ENCODE assay signal across 9 cellular contexts in genomic region chr6:52595000-52595795, GRCh38. TPM values are rescaled to one million over a fixed set of nuclear protein-coding genes. Genes with fewer than 3 reads are reported as not detected.
DNase-seq lines count a peak whose midpoint lies in the region; ATAC-seq and TF ChIP-seq lines count a peak whose summit lies in the region.
"Had no signal": no experiment of that assay in that cellular context is flagged by ENCODE, and none has a peak within 500 bp of the region (broad histone marks: within the 10 kb centered on the region; RNA-seq: fewer than 3 reads in every experiment).

No MANE protein-coding gene starts in this region.

- H3K27ac ChIP-seq in esophagus muscularis mucosa (replicated peaks in 1 of 4), result peak overlapping the region; percentile 64 to 79 (median 75)
- H3K27ac ChIP-seq in osteoblast (ENCODE audit: low read depth, low read length), result peak overlapping the region; percentile 85
- H3K27ac ChIP-seq: SK-N-MC had no signal

- H3K9me3 ChIP-seq in esophagus muscularis mucosa (no peaks in the 10 kb centered on the region), osteoblast (ENCODE audit: low read depth, low read length) (no peaks in the 10 kb centered on the region)

- no peak for TF ChIP-seq CTCF in CD14-positive monocyte (IDR thresholded peaks at IDR 0.05)
- no peak for TF ChIP-seq CTCF in esophagus muscularis mucosa (IDR thresholded peaks at IDR 0.05)
- no peak for TF ChIP-seq CTCF in osteoblast (IDR thresholded peaks at IDR 0.05; ENCODE audit: extremely low read depth, low read depth, low read length)

- H3K27me3 ChIP-seq in esophagus muscularis mucosa (no peaks in the 10 kb centered on the region), osteoblast (ENCODE audit: insufficient read depth, low read length) (no peaks in the 10 kb centered on the region)

- H3K4me1 Mint-ChIP-seq in CD14-positive monocyte, result peaks cover 58% of the 10 kb centered on the region

- H4K20me1 ChIP-seq in osteoblast (ENCODE audit: insufficient read depth, low read length), result no peaks in the 10 kb centered on the region

- H3K79me2 ChIP-seq in osteoblast (ENCODE audit: insufficient read depth, low read length), result no peaks in the 10 kb centered on the region

- peak overlapping the region in 3 of 4 donors; percentile 8 to 13 (median 10) for H3K4me3 ChIP-seq in esophagus muscularis mucosa
- H3K4me3 ChIP-seq in osteoblast (ENCODE audit: insufficient read depth, low read length), result peak overlapping the region; percentile 40
- H3K4me3 ChIP-seq: SK-N-MC had no signal

- TF ChIP-seq POLR2A in esophagus muscularis mucosa (IDR thresholded peaks at IDR 0.05; ENCODE audit: low read depth), result no peak

- H3K4me2 ChIP-seq in osteoblast (ENCODE audit: insufficient read depth, low read length), result peak overlapping the region; percentile 79

- H3K36me3 ChIP-seq in esophagus muscularis mucosa (no peaks in the 10 kb centered on the region), osteoblast (ENCODE audit: insufficient read depth, low read length) (no peaks in the 10 kb centered on the region)

- DNase-seq in CD14-positive monocyte (ENCODE audit: low spot score) (no peak), GM19240 (ENCODE audit: insufficient read length, low spot score) (peak; percentile 35), OCI-M1 (lab: John Stamatoyannopoulos, UW) (peak; percentile 38), esophagus muscularis mucosa (ENCODE audit: extremely low spot score) (no peak), osteoblast (ENCODE audit: insufficient read length, low spot score, missing footprints) (peak; percentile 72), NCI-H345 (lab: John Stamatoyannopoulos, UW) (no peak)
- no peak for DNase-seq in activated CD8-positive, alpha-beta memory T cell treated with anti-CD3 and anti-CD28 coated beads, Interleukin-2, amount 50 U/mL, for 48 hours

- peak overlapping the region; percentile 24 to 83 for H3K4me3 Mint-ChIP-seq in CD14-positive monocyte

- H3K27ac Mint-ChIP-seq in CD14-positive monocyte, result peak overlapping the region; percentile 80 to 92 (median 85)

- TF ChIP-seq EP300 in esophagus muscularis mucosa (IDR thresholded peaks at IDR 0.05), result no peak

- peaks cover 30 to 51% (median 43%) of the 10 kb centered on the region in 4 donors for H3K4me1 ChIP-seq in esophagus muscularis mucosa
- peaks cover 61% of the 10 kb centered on the region for H3K4me1 ChIP-seq in osteoblast (ENCODE audit: insufficient read depth, low read length)

- WGBS in esophagus muscularis mucosa, result 21% methylated on average over 7 of the region's 7 CpGs

- peak; percentile 65 for ATAC-seq in HG03139 (IDR thresholded peaks at IDR 0.05; ENCODE audit: unreplicated experiment)

- peak overlapping the region; percentile 19 for H2AFZ ChIP-seq in osteoblast (ENCODE audit: low read length)

- H3K9me3 Mint-ChIP-seq in CD14-positive monocyte, result peaks cover 0 to 1% (median 0%) of the 10 kb centered on the region in 7 donors

- intact Hi-C loops in CD14-positive monocyte (cut with micrococcal nuclease) (no loop called here), esophagus muscularis mucosa (cut with DNase I) (loop anchor here (2.0 to 5.0 kb wide), 3 partner anchors 18 to 98 kb away; partner anchors contain the start of gene TRAM2)

- no peaks in the 10 kb centered on the region for H3K36me3 Mint-ChIP-seq in CD14-positive monocyte

- peaks cover 0 to 4% (median 2%) of the 10 kb centered on the region in 3 donors for H3K27me3 Mint-ChIP-seq in CD14-positive monocyte (ENCODE audit: low read depth in 3 of 3)

RNA-seq across cellular contexts. Expression of gene TRAM2, which starts 18.3 kb away (rescaled TPM):
- polyA plus RNA-seq in CD14-positive monocyte, result 1 to 10 TPM; 4.7 to 5.9 TPM
- total RNA-seq in esophagus muscularis mucosa, result 10 to 100 TPM; 13.3 to 23.8 (median 18.5) TPM
- 129 and 155 TPM in 2 replicates for total RNA-seq in osteoblast

Comparison
In these comparisons a context has a peak if more than half of its experiments do, and no peak if none do; other contexts are left out.
1. DNase-seq: peak in GM19240 (single experiment), OCI-M1 (single experiment) and osteoblast (single experiment); none in CD14-positive monocyte (single experiment), esophagus muscularis mucosa (single experiment), activated CD8-positive, alpha-beta memory T cell treated with anti-CD3 and anti-CD28 coated beads, Interleukin-2, amount 50 U/mL, for 48 hours (single experiment) and NCI-H345 (single experiment).